In genomic region chr1:42913426-42914091, GRCh38 we compare ENCODE assay signal across 9 cellular contexts. TPM values are rescaled to one million over a fixed set of nuclear protein-coding genes. Genes with fewer than 3 reads are reported as not detected.
A peak's percentile ranks its signal among the peaks of the same experiment; 100 is the strongest.
DNase-seq lines count a peak whose midpoint lies in the region; ATAC-seq and TF ChIP-seq lines count a peak whose summit lies in the region.
"Had no signal": no experiment of that assay in that cellular context is flagged by ENCODE, and none has a peak within 500 bp of the region (broad histone marks: within the 10 kb centered on the region; RNA-seq: fewer than 3 reads in every experiment).

No MANE protein-coding gene starts in this region.

- no peaks in the 10 kb centered on the region for H3K27me3 ChIP-seq in H7 (ENCODE audit: control insufficient read depth, insufficient read depth, low read length)
- H3K27me3 ChIP-seq: SJSA1 had no signal

- peaks cover 12% of the 10 kb centered on the region for H3K36me3 Mint-ChIP-seq in nephron progenitor cell (ENCODE audit: low read depth)

- ATAC-seq in GM18517 (IDR thresholded peaks at IDR 0.05; ENCODE audit: unreplicated experiment) (no peak), GM18870 (IDR thresholded peaks at IDR 0.05; ENCODE audit: unreplicated experiment) (no peak)

- H3K36me3 ChIP-seq in H7 (replicated peaks; ENCODE audit: control insufficient read depth, insufficient read depth, low read length), result no peaks in the 10 kb centered on the region
- H3K36me3 ChIP-seq: SJSA1 had no signal

- DNase-seq in CMK (ENCODE audit: low read depth) (peak; percentile 56), H7 (peak; percentile 70), NCI-H524 treated with DMSO at 0.1 percent for 48 hours (lab: John Stamatoyannopoulos, UW) (peak; percentile 43), fibroblast of pulmonary artery (ENCODE audit: low read depth) (peak; percentile 93), nephron progenitor cell (peak; percentile 42)
- peak; percentile 47 for DNase-seq in activated CD4-positive, alpha-beta T cell treated with anti-CD3 and anti-CD28 coated beads, Interleukin-2, amount 50 U/mL, for 1 hour

- H3K4me3 Mint-ChIP-seq in nephron progenitor cell, result no peak overlapping the region

- H3K27ac Mint-ChIP-seq in nephron progenitor cell, result no peak overlapping the region

- H3K4me3 ChIP-seq in H7 (ENCODE audit: insufficient read depth, low read depth, low read length) (no peak overlapping the region), fibroblast of pulmonary artery (replicated peaks; ENCODE audit: low read depth, low read length) (no peak overlapping the region)
- H3K4me3 ChIP-seq: SJSA1 had no signal

- peaks cover 6% of the 10 kb centered on the region for H3K27me3 Mint-ChIP-seq in nephron progenitor cell (ENCODE audit: low read depth, poor library complexity)

- no peaks in the 10 kb centered on the region for H3K4me1 Mint-ChIP-seq in nephron progenitor cell

- peaks cover 45% of the 10 kb centered on the region for H3K9me3 Mint-ChIP-seq in nephron progenitor cell

- TF ChIP-seq CTCF in fibroblast of pulmonary artery (IDR thresholded peaks at IDR 0.05; ENCODE audit: low read length, missing control alignments) (peak; percentile 82), nephron progenitor cell (IDR thresholded peaks at IDR 0.05) (peak; percentile 45)

RNA-seq across cellular contexts. Expression of gene SLC2A1, which starts 45.1 kb away (rescaled TPM):
- 90.9 and 93.7 TPM in 2 replicates for total RNA-seq in H7 (2014; rRNA removed; shearing (Covaris generic))

Comparison
In these comparisons a context has a peak if more than half of its experiments do, and no peak if none do; other contexts are left out.
1. DNase-seq: peak in every context shown above with its lines; median percentile 93 in fibroblast of pulmonary artery; 70 in H7; 56 in CMK; 47 in activated CD4-positive, alpha-beta T cell treated with anti-CD3 and anti-CD28 coated beads, Interleukin-2, amount 50 U/mL, for 1 hour; 43 in NCI-H524 treated with DMSO at 0.1 percent for 48 hours; 42 in nephron progenitor cell.